8 cellular contexts compared by ENCODE assay signal in the genomic region with DNA sequence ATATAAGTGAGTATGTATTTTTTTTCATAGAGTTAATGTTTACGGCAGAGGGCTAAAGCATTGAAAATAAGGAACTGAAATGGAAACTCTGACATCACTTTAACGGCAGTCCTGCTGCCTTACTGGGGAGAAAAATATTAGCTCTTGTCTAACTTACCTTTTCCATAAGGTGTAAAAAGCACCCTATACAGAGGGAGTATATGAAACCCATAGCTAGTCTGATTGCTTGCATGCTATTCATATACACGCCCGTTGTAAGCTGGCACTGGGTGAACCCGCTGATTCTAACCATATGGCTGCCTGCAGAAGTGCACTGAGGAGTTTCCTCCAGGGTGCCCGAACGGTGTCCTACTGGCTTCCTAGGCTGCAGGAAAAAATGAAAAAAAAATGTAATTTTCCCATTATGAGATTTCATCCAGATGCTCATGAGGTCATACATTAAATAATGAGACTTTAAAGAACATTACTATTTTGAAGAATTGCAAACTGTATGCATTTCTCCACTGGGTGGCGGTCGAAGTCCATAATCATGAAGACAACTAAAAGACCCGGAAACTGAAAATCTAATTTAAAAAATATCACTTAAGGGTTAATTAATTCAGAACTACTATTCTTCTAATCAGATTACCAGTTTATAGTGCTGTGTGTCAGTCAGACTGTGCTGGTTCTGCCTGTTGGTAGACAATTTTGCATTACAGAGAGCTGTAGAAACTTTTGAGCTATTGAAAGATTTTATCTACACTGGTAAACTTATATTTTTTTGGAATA.
DNase-seq lines count a peak whose midpoint lies in the region; ATAC-seq and TF ChIP-seq lines count a peak whose summit lies in the region.

No MANE protein-coding gene starts in this region.

- H3K79me2 ChIP-seq in Karpas-422 (ENCODE audit: low read length) = no peaks in the 10 kb centered on the region
- H3K79me2 ChIP-seq in osteoblast (ENCODE audit: insufficient read depth, low read length) = no peaks in the 10 kb centered on the region

- H3K27ac ChIP-seq in Karpas-422 (ENCODE audit: low read length) = no peak overlapping the region
- H3K27ac ChIP-seq in osteoblast (ENCODE audit: low read depth, low read length) = no peak overlapping the region

- H3K4me3 ChIP-seq in Karpas-422 (ENCODE audit: low read length) (no peak overlapping the region), astrocyte of the cerebellum (ENCODE audit: low read depth, low read length) (no peak overlapping the region), osteoblast (ENCODE audit: insufficient read depth, low read length) (no peak overlapping the region)

- no peaks in the 10 kb centered on the region for H3K4me1 ChIP-seq in Karpas-422 (ENCODE audit: low read length)
- H3K4me1 ChIP-seq in osteoblast (ENCODE audit: insufficient read depth, low read length) = no peaks in the 10 kb centered on the region

- H4K20me1 ChIP-seq in Karpas-422 (ENCODE audit: insufficient read depth, low read depth, low read length) = no peaks in the 10 kb centered on the region
- H4K20me1 ChIP-seq in osteoblast (ENCODE audit: insufficient read depth, low read length) = no peaks in the 10 kb centered on the region

- H3K36me3 ChIP-seq in Karpas-422 (ENCODE audit: insufficient read depth, low read length) (no peaks in the 10 kb centered on the region), osteoblast (ENCODE audit: insufficient read depth, low read length) (no peaks in the 10 kb centered on the region)

- no peak overlapping the region for H3K9ac ChIP-seq in Karpas-422 (ENCODE audit: low read length)

- H2AFZ ChIP-seq in Karpas-422 (ENCODE audit: low read length) (no peak overlapping the region), osteoblast (ENCODE audit: low read length) (no peak overlapping the region)

- ATAC-seq in GM21786 (IDR thresholded peaks at IDR 0.05; ENCODE audit: unreplicated experiment) = peak; percentile 86

- H3K27me3 ChIP-seq in Karpas-422 (ENCODE audit: low read length) = no peaks in the 10 kb centered on the region
- no peaks in the 10 kb centered on the region for H3K27me3 ChIP-seq in osteoblast (ENCODE audit: insufficient read depth, low read length)

- in situ Hi-C loops in astrocyte of the cerebellum (cut with HindIII; ENCODE audit: low sequenced_read_pairs) = loop anchor here (25.0 kb wide), 1 partner anchor 262 kb away; no protein-coding TSS in a partner anchor

- TF ChIP-seq CTCF in astrocyte of the cerebellum (IDR thresholded peaks at IDR 0.05; ENCODE audit: low read depth, low read length, missing control alignments) (peak; percentile 46), osteoblast (IDR thresholded peaks at IDR 0.05; ENCODE audit: extremely low read depth, low read depth, low read length) (peak; percentile 60)

- DNase-seq in NCI-H2196 (lab: John Stamatoyannopoulos, UW; ENCODE audit: unreplicated experiment) (peak; percentile 3), NCI-H2196 treated with DMSO at 0.1 percent for 48 hours (lab: John Stamatoyannopoulos, UW; ENCODE audit: unreplicated experiment) (no peak), Karpas-422 (peak; percentile 68), astrocyte of the cerebellum (ENCODE audit: low read depth) (peak; percentile 11), osteoblast (ENCODE audit: insufficient read length, low spot score, missing footprints) (no peak), NCI-H2081 treated with DMSO at 0.1 percent for 48 hours (lab: John Stamatoyannopoulos, UW) (no peak)
- no peak for DNase-seq in stimulated activated CD4-positive, alpha-beta T cell treated with anti-CD3 and anti-CD28 coated beads, Interleukin-4, amount 100 ng/mL, for 24 hours

- H3K9me3 ChIP-seq in Karpas-422 (ENCODE audit: low read length) (no peaks in the 10 kb centered on the region), osteoblast (ENCODE audit: low read depth, low read length) (no peaks in the 10 kb centered on the region)

- H3K9me2 ChIP-seq in Karpas-422 (replicated peaks; ENCODE audit: insufficient read depth, low read length) = no peaks in the 10 kb centered on the region

- H3K4me2 ChIP-seq in Karpas-422 (ENCODE audit: low read depth, low read length, poor library complexity, severe bottlenecking) (no peak overlapping the region), osteoblast (ENCODE audit: insufficient read depth, low read length) (no peak overlapping the region)

Comparison
In these comparisons a context has a peak if more than half of its experiments do, and no peak if none do; other contexts are left out.
1. DNase-seq: peak in NCI-H2196 (single experiment), Karpas-422 (single experiment) and astrocyte of the cerebellum (single experiment); none in NCI-H2196 treated with DMSO at 0.1 percent for 48 hours (single experiment), osteoblast (single experiment), NCI-H2081 treated with DMSO at 0.1 percent for 48 hours (single experiment) and stimulated activated CD4-positive, alpha-beta T cell treated with anti-CD3 and anti-CD28 coated beads, Interleukin-4, amount 100 ng/mL, for 24 hours (single experiment).